1 cellular context compared by ENCODE assay signal in the genomic region with DNA sequence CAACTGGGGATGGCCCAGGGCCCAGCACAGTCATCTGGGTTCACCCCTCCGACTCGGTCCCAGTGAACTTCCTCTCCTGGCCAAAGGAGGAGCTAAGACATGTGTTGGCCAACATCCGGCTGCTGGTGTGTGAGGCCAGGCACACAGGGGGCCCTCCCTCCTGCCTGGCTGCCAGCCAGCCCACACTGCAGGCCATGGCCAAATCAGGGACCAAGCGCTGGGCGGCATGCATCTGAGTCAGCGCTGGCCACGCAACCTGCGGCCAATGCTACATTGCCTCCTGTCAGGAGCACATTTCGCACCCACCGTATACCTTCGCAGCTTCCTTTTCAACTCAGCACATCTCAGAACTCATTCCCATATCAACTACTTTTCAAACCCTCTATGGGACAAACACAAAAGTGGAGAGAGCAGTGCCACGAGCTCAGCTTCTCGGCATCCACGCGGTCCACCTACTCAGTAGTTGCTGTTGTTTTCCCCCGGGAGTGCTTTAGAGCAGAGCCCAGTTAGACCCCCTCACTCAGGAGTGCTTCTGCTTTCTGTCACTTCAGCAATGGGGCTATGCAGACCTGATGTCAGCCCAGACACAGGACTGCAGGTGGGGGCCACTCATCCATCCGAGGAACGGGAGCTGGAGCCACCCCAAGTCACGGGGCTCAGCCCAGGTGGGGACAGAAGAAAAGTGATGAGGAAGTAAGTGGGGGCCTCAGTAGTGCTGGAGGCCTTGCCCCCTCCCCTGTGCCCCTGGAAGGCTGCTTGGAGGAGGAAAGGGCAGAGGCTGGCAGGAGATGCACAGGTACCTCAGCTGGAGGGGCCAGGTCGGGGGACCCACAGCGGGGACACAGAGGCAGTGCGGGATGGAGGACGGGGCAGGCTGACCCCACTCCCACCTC.
TF ChIP-seq lines count a peak whose summit lies in the region.

No MANE protein-coding gene starts in this region.

TF ChIP-seq in HepG2, 621 proteins besides CTCF, POLR2A, EP300 and RAD21 (continued from another document and continues in another):
- TF ChIP-seq ZNF232 (CRISPR knock-in tag; IDR thresholded peaks at IDR 0.05; ENCODE audit: borderline replicate concordance) (peak; percentile 73; the same call in 1 of the 2 replicates), FOXK2 (IDR thresholded peaks at IDR 0.05) (no peak), ZNF546 (CRISPR knock-in tag; conservative IDR thresholded peaks at IDR 0.05) (peak; percentile 68; the same call in 1 of the 2 replicates), ZSCAN20 (CRISPR knock-in tag; IDR thresholded peaks at IDR 0.05; ENCODE audit: borderline replicate concordance) (0 out of 2 replicates have a peak, but pooled peaks have one; percentile 37), ZNF891 (CRISPR knock-in tag; IDR thresholded peaks at IDR 0.05) (no peak; the same call in 1 of the 2 replicates), CHD2 (IDR thresholded peaks at IDR 0.05; ENCODE audit: low read depth, low read length) (no peak), DMAP1 (CRISPR knock-in tag; IDR thresholded peaks at IDR 0.05) (peak; percentile 95), HCFC1 (IDR thresholded peaks at IDR 0.05; ENCODE audit: low read depth, low read length) (peak; percentile 18; the same call in 1 of the 2 replicates), ZNF251 (CRISPR knock-in tag; IDR thresholded peaks at IDR 0.05) (no peak), REXO4 (CRISPR knock-in tag; IDR thresholded peaks at IDR 0.05; ENCODE audit: borderline replicate concordance) (no peak), ZNF782 (CRISPR knock-in tag; IDR thresholded peaks at IDR 0.05; ENCODE audit: borderline replicate concordance) (no peak), ATF7-NPFF (CRISPR knock-in tag; IDR thresholded peaks at IDR 0.05; ENCODE audit: low read depth) (peak; percentile 58; the same call in 1 of the 2 replicates), MYNN (CRISPR knock-in tag; IDR thresholded peaks at IDR 0.05; ENCODE audit: low read depth) (0 out of 2 replicates have a peak, but pooled peaks have one; percentile 37), ZNF160 (CRISPR knock-in tag; IDR thresholded peaks at IDR 0.05) (0 out of 2 replicates have a peak, but pooled peaks have one; percentile 56), PHB2 (IDR thresholded peaks at IDR 0.05; ENCODE audit: partially characterized antibody) (no peak), ZMYM3 (CRISPR knock-in tag; IDR thresholded peaks at IDR 0.05) (peak; percentile 85), TRIM24 (CRISPR knock-in tag; IDR thresholded peaks at IDR 0.05) (no peak; the same call in 1 of the 2 replicates), ZNF709 (CRISPR knock-in tag; IDR thresholded peaks at IDR 0.05) (no peak), RBFOX2 (IDR thresholded peaks at IDR 0.05; ENCODE audit: low read depth, low read length) (peak; percentile 66), RXRB (CRISPR knock-in tag; IDR thresholded peaks at IDR 0.05; ENCODE audit: borderline replicate concordance) (peak; percentile 91), KLF15 (CRISPR knock-in tag; IDR thresholded peaks at IDR 0.05; ENCODE audit: borderline replicate concordance) (no peak), ZNF839 (CRISPR knock-in tag; IDR thresholded peaks at IDR 0.05; ENCODE audit: borderline replicate concordance) (no peak), SOX13 (IDR thresholded peaks at IDR 0.05) (no peak; the same call in 1 of the 2 replicates), SOX13 (CRISPR knock-in tag; conservative IDR thresholded peaks at IDR 0.05 in 1 of 2, IDR thresholded peaks at IDR 0.05 in 1 of 2) (peak in 1 of 2 experiments; percentile 78; a peak in 2 of 4 replicates)
- TF ChIP-seq, protein P1, sequence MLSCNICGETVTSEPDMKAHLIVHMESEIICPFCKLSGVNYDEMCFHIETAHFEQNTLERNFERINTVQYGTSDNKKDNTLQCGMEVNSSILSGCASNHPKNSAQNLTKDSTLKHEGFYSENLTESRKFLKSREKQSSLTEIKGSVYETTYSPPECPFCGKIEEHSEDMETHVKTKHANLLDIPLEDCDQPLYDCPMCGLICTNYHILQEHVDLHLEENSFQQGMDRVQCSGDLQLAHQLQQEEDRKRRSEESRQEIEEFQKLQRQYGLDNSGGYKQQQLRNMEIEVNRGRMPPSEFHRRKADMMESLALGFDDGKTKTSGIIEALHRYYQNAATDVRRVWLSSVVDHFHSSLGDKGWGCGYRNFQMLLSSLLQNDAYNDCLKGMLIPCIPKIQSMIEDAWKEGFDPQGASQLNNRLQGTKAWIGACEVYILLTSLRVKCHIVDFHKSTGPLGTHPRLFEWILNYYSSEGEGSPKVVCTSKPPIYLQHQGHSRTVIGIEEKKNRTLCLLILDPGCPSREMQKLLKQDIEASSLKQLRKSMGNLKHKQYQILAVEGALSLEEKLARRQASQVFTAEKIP (CRISPR knock-in tag; IDR thresholded peaks at IDR 0.05; ENCODE audit: borderline replicate concordance) = no peak
- TF ChIP-seq, protein P2, sequence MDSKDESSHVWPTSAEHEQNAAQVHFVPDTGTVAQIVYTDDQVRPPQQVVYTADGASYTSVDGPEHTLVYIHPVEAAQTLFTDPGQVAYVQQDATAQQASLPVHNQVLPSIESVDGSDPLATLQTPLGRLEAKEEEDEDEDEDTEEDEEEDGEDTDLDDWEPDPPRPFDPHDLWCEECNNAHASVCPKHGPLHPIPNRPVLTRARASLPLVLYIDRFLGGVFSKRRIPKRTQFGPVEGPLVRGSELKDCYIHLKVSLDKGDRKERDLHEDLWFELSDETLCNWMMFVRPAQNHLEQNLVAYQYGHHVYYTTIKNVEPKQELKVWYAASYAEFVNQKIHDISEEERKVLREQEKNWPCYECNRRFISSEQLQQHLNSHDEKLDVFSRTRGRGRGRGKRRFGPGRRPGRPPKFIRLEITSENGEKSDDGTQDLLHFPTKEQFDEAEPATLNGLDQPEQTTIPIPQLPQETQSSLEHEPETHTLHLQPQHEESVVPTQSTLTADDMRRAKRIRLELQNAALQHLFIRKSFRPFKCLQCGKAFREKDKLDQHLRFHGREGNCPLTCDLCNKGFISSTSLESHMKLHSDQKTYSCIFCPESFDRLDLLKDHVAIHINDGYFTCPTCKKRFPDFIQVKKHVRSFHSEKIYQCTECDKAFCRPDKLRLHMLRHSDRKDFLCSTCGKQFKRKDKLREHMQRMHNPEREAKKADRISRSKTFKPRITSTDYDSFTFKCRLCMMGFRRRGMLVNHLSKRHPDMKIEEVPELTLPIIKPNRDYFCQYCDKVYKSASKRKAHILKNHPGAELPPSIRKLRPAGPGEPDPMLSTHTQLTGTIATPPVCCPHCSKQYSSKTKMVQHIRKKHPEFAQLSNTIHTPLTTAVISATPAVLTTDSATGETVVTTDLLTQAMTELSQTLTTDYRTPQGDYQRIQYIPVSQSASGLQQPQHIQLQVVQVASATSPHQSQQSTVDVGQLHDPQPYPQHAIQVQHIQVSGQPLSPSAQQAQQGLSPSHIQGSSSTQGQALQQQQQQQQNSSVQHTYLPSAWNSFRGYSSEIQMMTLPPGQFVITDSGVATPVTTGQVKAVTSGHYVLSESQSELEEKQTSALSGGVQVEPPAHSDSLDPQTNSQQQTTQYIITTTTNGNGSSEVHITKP (CRISPR knock-in tag; IDR thresholded peaks at IDR 0.05; ENCODE audit: low read depth) = no peak; the same call in 1 of the 2 replicates
- TF ChIP-seq, protein P3, sequence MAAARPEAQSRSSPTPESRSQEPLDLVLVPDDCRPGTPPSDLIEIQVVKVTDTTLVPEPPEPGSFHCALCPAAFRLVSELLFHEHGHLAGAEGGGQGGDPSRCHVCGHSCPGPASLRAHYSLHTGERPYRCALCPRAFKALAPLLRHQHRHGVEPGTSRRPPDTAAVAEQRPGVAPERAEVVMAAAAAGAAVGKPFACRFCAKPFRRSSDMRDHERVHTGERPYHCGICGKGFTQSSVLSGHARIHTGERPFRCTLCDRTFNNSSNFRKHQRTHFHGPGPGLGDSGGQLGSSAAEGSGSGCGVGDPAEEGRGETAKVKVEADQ (CRISPR knock-in tag; IDR thresholded peaks at IDR 0.05; ENCODE audit: borderline replicate concordance) = no peak
- TF ChIP-seq, protein P4, sequence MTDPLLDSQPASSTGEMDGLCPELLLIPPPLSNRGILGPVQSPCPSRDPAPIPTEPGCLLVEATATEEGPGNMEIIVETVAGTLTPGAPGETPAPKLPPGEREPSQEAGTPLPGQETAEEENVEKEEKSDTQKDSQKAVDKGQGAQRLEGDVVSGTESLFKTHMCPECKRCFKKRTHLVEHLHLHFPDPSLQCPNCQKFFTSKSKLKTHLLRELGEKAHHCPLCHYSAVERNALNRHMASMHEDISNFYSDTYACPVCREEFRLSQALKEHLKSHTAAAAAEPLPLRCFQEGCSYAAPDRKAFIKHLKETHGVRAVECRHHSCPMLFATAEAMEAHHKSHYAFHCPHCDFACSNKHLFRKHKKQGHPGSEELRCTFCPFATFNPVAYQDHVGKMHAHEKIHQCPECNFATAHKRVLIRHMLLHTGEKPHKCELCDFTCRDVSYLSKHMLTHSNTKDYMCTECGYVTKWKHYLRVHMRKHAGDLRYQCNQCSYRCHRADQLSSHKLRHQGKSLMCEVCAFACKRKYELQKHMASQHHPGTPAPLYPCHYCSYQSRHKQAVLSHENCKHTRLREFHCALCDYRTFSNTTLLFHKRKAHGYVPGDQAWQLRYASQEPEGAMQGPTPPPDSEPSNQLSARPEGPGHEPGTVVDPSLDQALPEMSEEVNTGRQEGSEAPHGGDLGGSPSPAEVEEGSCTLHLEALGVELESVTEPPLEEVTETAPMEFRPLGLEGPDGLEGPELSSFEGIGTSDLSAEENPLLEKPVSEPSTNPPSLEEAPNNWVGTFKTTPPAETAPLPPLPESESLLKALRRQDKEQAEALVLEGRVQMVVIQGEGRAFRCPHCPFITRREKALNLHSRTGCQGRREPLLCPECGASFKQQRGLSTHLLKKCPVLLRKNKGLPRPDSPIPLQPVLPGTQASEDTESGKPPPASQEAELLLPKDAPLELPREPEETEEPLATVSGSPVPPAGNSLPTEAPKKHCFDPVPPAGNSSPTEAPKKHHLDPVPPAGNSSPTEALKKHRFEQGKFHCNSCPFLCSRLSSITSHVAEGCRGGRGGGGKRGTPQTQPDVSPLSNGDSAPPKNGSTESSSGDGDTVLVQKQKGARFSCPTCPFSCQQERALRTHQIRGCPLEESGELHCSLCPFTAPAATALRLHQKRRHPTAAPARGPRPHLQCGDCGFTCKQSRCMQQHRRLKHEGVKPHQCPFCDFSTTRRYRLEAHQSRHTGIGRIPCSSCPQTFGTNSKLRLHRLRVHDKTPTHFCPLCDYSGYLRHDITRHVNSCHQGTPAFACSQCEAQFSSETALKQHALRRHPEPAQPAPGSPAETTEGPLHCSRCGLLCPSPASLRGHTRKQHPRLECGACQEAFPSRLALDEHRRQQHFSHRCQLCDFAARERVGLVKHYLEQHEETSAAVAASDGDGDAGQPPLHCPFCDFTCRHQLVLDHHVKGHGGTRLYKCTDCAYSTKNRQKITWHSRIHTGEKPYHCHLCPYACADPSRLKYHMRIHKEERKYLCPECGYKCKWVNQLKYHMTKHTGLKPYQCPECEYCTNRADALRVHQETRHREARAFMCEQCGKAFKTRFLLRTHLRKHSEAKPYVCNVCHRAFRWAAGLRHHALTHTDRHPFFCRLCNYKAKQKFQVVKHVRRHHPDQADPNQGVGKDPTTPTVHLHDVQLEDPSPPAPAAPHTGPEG (CRISPR knock-in tag; IDR thresholded peaks at IDR 0.05) = peak; percentile 64; the same call in 1 of the 2 replicates
- TF ChIP-seq, protein P5, sequence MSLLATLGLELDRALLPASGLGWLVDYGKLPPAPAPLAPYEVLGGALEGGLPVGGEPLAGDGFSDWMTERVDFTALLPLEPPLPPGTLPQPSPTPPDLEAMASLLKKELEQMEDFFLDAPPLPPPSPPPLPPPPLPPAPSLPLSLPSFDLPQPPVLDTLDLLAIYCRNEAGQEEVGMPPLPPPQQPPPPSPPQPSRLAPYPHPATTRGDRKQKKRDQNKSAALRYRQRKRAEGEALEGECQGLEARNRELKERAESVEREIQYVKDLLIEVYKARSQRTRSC (CRISPR knock-in tag; IDR thresholded peaks at IDR 0.05; ENCODE audit: low read depth) = no peak; the same call in 1 of the 2 replicates
- TF ChIP-seq, protein P6, sequence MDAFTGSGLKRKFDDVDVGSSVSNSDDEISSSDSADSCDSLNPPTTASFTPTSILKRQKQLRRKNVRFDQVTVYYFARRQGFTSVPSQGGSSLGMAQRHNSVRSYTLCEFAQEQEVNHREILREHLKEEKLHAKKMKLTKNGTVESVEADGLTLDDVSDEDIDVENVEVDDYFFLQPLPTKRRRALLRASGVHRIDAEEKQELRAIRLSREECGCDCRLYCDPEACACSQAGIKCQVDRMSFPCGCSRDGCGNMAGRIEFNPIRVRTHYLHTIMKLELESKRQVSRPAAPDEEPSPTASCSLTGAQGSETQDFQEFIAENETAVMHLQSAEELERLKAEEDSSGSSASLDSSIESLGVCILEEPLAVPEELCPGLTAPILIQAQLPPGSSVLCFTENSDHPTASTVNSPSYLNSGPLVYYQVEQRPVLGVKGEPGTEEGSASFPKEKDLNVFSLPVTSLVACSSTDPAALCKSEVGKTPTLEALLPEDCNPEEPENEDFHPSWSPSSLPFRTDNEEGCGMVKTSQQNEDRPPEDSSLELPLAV (CRISPR knock-in tag; conservative IDR thresholded peaks at IDR 0.05; ENCODE audit: low read depth) = no peak
- TF ChIP-seq, protein P7, sequence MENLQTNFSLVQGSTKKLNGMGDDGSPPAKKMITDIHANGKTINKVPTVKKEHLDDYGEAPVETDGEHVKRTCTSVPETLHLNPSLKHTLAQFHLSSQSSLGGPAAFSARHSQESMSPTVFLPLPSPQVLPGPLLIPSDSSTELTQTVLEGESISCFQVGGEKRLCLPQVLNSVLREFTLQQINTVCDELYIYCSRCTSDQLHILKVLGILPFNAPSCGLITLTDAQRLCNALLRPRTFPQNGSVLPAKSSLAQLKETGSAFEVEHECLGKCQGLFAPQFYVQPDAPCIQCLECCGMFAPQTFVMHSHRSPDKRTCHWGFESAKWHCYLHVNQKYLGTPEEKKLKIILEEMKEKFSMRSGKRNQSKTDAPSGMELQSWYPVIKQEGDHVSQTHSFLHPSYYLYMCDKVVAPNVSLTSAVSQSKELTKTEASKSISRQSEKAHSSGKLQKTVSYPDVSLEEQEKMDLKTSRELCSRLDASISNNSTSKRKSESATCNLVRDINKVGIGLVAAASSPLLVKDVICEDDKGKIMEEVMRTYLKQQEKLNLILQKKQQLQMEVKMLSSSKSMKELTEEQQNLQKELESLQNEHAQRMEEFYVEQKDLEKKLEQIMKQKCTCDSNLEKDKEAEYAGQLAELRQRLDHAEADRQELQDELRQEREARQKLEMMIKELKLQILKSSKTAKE (CRISPR knock-in tag; IDR thresholded peaks at IDR 0.05; ENCODE audit: borderline replicate concordance) = 0 out of 2 replicates have a peak, but pooled peaks have one; percentile 30
- TF ChIP-seq, protein P8, sequence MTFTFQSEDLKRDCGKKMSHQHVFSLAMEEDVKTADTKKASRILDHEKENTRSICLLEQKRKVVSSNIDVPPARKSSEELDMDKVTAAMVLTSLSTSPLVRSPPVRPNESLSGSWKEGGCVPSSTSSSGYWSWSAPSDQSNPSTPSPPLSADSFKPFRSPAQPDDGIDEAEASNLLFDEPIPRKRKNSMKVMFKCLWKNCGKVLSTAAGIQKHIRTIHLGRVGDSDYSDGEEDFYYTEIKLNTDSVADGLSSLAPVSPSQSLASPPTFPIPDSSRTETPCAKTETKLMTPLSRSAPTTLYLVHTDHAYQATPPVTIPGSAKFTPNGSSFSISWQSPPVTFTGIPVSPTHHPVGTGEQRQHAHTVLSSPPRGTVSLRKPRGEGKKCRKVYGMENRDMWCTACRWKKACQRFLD (CRISPR knock-in tag; IDR thresholded peaks at IDR 0.05; ENCODE audit: borderline replicate concordance) = no peak
- TF ChIP-seq, protein P9, sequence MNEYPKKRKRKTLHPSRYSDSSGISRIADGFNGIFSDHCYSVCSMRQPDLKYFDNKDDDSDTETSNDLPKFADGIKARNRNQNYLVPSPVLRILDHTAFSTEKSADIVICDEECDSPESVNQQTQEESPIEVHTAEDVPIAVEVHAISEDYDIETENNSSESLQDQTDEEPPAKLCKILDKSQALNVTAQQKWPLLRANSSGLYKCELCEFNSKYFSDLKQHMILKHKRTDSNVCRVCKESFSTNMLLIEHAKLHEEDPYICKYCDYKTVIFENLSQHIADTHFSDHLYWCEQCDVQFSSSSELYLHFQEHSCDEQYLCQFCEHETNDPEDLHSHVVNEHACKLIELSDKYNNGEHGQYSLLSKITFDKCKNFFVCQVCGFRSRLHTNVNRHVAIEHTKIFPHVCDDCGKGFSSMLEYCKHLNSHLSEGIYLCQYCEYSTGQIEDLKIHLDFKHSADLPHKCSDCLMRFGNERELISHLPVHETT (CRISPR knock-in tag; conservative IDR thresholded peaks at IDR 0.05) = peak; percentile 72; the same call in 1 of the 2 replicates
